Comparison of ENCODE assay signal across 20 cellular contexts in the genomic region with DNA sequence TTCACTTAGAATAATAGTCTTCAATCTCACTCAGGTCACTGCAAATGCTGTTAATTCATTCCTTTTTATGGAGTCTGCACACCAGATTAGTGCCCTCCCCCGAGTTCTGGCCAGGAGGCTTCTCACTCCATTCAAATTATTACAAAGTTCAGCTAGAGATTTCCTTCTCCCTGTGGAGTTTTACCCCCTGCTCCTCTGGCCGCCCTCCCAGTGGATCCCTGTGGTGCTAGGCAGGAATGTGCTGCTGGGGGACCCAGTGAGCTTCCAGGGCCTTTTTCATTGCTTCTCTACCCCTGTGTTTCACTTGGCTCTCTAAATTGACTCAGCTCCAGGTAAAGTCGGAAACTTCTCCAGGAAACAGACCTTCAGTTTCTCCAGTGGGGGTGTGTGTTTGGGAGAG. TPM values are rescaled to one million over a fixed set of nuclear protein-coding genes. Genes with fewer than 3 reads are reported as not detected.
"Had no signal": no experiment of that assay in that cellular context is flagged by ENCODE, and none has a peak within 500 bp of the region (broad histone marks: within the 10 kb centered on the region; RNA-seq: fewer than 3 reads in every experiment).

No MANE protein-coding gene starts in this region.

- H3K36me3 ChIP-seq: cardiac muscle cell, heart right ventricle, ovary, sigmoid colon had no signal

- H3K4me1 ChIP-seq: heart right ventricle, sigmoid colon, testis had no signal

- ATAC-seq: activated CD4-positive, alpha-beta T cell treated with anti-CD3 and anti-CD28 coated beads for 36 hours; activated CD8-positive, alpha-beta T cell treated with anti-CD3 and anti-CD28 coated beads for 36 hours; heart right ventricle; left ventricle myocardium superior; stimulated activated naive CD8-positive, alpha-beta T cell treated with anti-CD3 and anti-CD28 coated beads, Interleukin-15, Interleukin-2, amounts not matched to agents 100 U/mL and 50 U/mL, for 24 hours had no signal

- H3K27ac ChIP-seq: cardiac muscle cell, heart right ventricle, ovary, sigmoid colon, testis, VCaP had no signal

- H3K27me3 Mint-ChIP-seq: activated CD4-positive, alpha-beta T cell treated with anti-CD3 and anti-CD28 coated beads for 36 hours; activated CD8-positive, alpha-beta T cell treated with anti-CD3 and anti-CD28 coated beads for 36 hours had no signal

- H3K9me3 ChIP-seq: ovary, sigmoid colon, testis had no signal

- H3K4me3 ChIP-seq: cardiac muscle cell, heart right ventricle, ovary, sigmoid colon, testis had no signal

- H3K4me1 Mint-ChIP-seq: activated CD4-positive, alpha-beta T cell treated with anti-CD3 and anti-CD28 coated beads for 36 hours had no signal

- DNase-seq: activated CD4-positive, alpha-beta T cell treated with anti-CD3 and anti-CD28 coated beads for 36 hours; activated CD8-positive, alpha-beta memory T cell treated with anti-CD3 and anti-CD28 coated beads, Interleukin-2, amount 50 U/mL, for 4 hours; activated CD8-positive, alpha-beta T cell treated with anti-CD3 and anti-CD28 coated beads for 36 hours; activated naive CD4-positive, alpha-beta T cell; aorta; heart right ventricle; kidney; left ventricle myocardium superior; ovary; sigmoid colon; stimulated activated CD4-positive, alpha-beta T cell treated with anti-CD3 and anti-CD28 coated beads, Interleukin-2, amount 100 ng/mL, for 48 hours; stimulated activated naive CD8-positive, alpha-beta T cell treated with anti-CD3 and anti-CD28 coated beads, Interleukin-15, Interleukin-2, amounts not matched to agents 100 U/mL and 50 U/mL, for 24 hours; testis had no signal

- H3K4me3 Mint-ChIP-seq: activated CD4-positive, alpha-beta T cell treated with anti-CD3 and anti-CD28 coated beads for 36 hours; activated CD8-positive, alpha-beta T cell treated with anti-CD3 and anti-CD28 coated beads for 36 hours had no signal

- H3K27me3 ChIP-seq: cardiac muscle cell, ovary, sigmoid colon, testis had no signal

- H3K27ac Mint-ChIP-seq: activated CD4-positive, alpha-beta T cell treated with anti-CD3 and anti-CD28 coated beads for 36 hours; activated CD8-positive, alpha-beta T cell treated with anti-CD3 and anti-CD28 coated beads for 36 hours had no signal

- FAIRE-seq: colon, frontal cortex, kidney had no signal

RNA-seq across cellular contexts. Expression of gene CD200R1L, which starts 42.7 kb away (rescaled TPM):
- total RNA-seq: activated CD4-positive, alpha-beta T cell treated with anti-CD3 and anti-CD28 coated beads for 36 hours; activated CD8-positive, alpha-beta T cell treated with anti-CD3 and anti-CD28 coated beads for 36 hours; aorta; cardiac muscle cell; fibroblast of lung; frontal cortex; heart right ventricle; kidney; left ventricle myocardium superior; ovary; sigmoid colon; ureter had no signal
- polyA plus RNA-seq: aorta, cardiac muscle cell, fibroblast of lung, heart right ventricle, neural cell, ovary, sigmoid colon had no signal
